In the genomic region with DNA sequence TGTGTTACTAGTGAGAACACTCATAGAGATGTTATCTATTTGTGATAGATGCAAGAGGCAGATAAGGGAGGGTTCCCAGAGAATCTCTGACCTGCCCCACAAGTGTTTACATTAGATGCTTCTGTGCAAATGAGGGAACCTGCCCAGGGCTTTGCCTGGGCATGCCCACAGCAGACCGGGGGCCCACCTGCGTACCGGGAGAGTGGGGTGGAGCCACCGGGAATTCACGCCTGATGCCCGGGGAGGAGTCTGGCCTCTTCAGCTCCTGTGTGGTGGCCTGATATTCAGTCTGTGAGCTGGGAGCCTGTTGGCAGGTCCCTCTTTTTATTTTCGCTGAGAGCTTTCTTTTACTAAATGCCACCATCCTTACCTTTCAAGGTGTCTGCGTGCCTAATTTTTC, we compare ENCODE assay signal across 1 cellular context.
TF ChIP-seq lines count a peak whose summit lies in the region.

No MANE protein-coding gene starts in this region.

TF ChIP-seq in HepG2, 621 proteins besides CTCF, POLR2A, EP300 and RAD21 (continued from another document and continues in another):
- TF ChIP-seq NFAT5 (CRISPR knock-in tag; IDR thresholded peaks at IDR 0.05) (no peak), HIVEP1 (CRISPR knock-in tag; IDR thresholded peaks at IDR 0.05) (no peak), ZNF256 (CRISPR knock-in tag; conservative IDR thresholded peaks at IDR 0.05) (no peak), ZNF646 (CRISPR knock-in tag; IDR thresholded peaks at IDR 0.05) (no peak), ZNF547 (CRISPR knock-in tag; IDR thresholded peaks at IDR 0.05) (peak; percentile 57; the same call in 1 of the 2 replicates), SATB2 (CRISPR knock-in tag; IDR thresholded peaks at IDR 0.05) (no peak), ZBTB20 (CRISPR knock-in tag; IDR thresholded peaks at IDR 0.05; ENCODE audit: borderline replicate concordance, low read depth) (no peak), ZNF570 (CRISPR knock-in tag; IDR thresholded peaks at IDR 0.05; ENCODE audit: borderline replicate concordance) (no peak), FOXA1 (IDR thresholded peaks at IDR 0.05) (no peak), FOXA1 (CRISPR knock-in tag; IDR thresholded peaks at IDR 0.05) (peak; percentile 72), ZNF773 (CRISPR knock-in tag; IDR thresholded peaks at IDR 0.05; ENCODE audit: borderline replicate concordance) (no peak), ZNF672 (CRISPR knock-in tag; IDR thresholded peaks at IDR 0.05) (no peak), CCDC6 (CRISPR knock-in tag; IDR thresholded peaks at IDR 0.05) (no peak), TGIF2 (CRISPR knock-in tag; IDR thresholded peaks at IDR 0.05) (no peak), LBX2 (CRISPR knock-in tag; IDR thresholded peaks at IDR 0.05; ENCODE audit: borderline replicate concordance) (no peak), SSRP1 (CRISPR knock-in tag; IDR thresholded peaks at IDR 0.05) (no peak), ARNTL (CRISPR knock-in tag; IDR thresholded peaks at IDR 0.05) (no peak), POLR2AphosphoS2 (IDR thresholded peaks at IDR 0.05; ENCODE audit: low read depth, low read length) (no peak), FOXK1 (CRISPR knock-in tag; IDR thresholded peaks at IDR 0.05; ENCODE audit: borderline replicate concordance, low read depth) (peak; percentile 68), PBX3 (CRISPR knock-in tag; IDR thresholded peaks at IDR 0.05; ENCODE audit: borderline replicate concordance) (no peak), NR2F1 (CRISPR knock-in tag; IDR thresholded peaks at IDR 0.05) (no peak), JDP2 (CRISPR knock-in tag; IDR thresholded peaks at IDR 0.05; ENCODE audit: borderline replicate concordance) (no peak), BRD4 (CRISPR knock-in tag; IDR thresholded peaks at IDR 0.05) (no peak), FIP1L1 (IDR thresholded peaks at IDR 0.05; ENCODE audit: borderline replicate concordance, insufficient read depth, low read depth, low read length) (no peak), AKAP8 (CRISPR knock-in tag; IDR thresholded peaks at IDR 0.05) (no peak), ZKSCAN8 (CRISPR knock-in tag; IDR thresholded peaks at IDR 0.05; ENCODE audit: borderline replicate concordance) (no peak), ZNF24 (IDR thresholded peaks at IDR 0.05) (no peak), FLYWCH1 (CRISPR knock-in tag; IDR thresholded peaks at IDR 0.05) (no peak), ZNF713 (CRISPR knock-in tag; IDR thresholded peaks at IDR 0.05) (no peak), NR2C2 (CRISPR knock-in tag; IDR thresholded peaks at IDR 0.05; ENCODE audit: borderline replicate concordance) (no peak), STAG1 (CRISPR knock-in tag; IDR thresholded peaks at IDR 0.05) (no peak), EZH2 (conservative IDR thresholded peaks at IDR 0.05; ENCODE audit: low read depth, low read length) (no peak), ZNF335 (CRISPR knock-in tag; IDR thresholded peaks at IDR 0.05) (peak; percentile 66; the same call in 1 of the 2 replicates)
- TF ChIP-seq, protein P1, sequence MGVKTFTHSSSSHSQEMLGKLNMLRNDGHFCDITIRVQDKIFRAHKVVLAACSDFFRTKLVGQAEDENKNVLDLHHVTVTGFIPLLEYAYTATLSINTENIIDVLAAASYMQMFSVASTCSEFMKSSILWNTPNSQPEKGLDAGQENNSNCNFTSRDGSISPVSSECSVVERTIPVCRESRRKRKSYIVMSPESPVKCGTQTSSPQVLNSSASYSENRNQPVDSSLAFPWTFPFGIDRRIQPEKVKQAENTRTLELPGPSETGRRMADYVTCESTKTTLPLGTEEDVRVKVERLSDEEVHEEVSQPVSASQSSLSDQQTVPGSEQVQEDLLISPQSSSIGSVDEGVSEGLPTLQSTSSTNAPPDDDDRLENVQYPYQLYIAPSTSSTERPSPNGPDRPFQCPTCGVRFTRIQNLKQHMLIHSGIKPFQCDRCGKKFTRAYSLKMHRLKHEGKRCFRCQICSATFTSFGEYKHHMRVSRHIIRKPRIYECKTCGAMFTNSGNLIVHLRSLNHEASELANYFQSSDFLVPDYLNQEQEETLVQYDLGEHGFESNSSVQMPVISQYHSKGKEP (CRISPR knock-in tag; IDR thresholded peaks at IDR 0.05), result no peak
- TF ChIP-seq, protein P2, sequence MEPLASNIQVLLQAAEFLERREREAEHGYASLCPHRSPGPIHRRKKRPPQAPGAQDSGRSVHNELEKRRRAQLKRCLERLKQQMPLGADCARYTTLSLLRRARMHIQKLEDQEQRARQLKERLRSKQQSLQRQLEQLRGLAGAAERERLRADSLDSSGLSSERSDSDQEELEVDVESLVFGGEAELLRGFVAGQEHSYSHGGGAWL (CRISPR knock-in tag; IDR thresholded peaks at IDR 0.05), result 0 out of 2 replicates have a peak, but pooled peaks have one; percentile 44
- TF ChIP-seq, protein P3, sequence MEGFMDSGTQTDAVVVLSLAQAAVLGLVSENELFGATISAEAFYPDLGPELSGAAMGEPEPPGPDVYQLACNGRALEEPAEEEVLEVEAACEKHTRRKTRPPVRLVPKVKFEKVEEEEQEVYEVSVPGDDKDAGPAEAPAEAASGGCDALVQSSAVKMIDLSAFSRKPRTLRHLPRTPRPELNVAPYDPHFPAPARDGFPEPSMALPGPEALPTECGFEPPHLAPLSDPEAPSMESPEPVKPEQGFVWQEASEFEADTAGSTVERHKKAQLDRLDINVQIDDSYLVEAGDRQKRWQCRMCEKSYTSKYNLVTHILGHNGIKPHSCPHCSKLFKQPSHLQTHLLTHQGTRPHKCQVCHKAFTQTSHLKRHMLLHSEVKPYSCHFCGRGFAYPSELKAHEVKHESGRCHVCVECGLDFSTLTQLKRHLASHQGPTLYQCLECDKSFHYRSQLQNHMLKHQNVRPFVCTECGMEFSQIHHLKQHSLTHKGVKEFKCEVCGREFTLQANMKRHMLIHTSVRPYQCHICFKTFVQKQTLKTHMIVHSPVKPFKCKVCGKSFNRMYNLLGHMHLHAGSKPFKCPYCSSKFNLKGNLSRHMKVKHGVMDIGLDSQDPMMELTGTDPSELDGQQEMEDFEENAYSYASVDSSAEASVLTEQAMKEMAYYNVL (CRISPR knock-in tag; IDR thresholded peaks at IDR 0.05; ENCODE audit: borderline replicate concordance), result no peak
- TF ChIP-seq, protein P4, sequence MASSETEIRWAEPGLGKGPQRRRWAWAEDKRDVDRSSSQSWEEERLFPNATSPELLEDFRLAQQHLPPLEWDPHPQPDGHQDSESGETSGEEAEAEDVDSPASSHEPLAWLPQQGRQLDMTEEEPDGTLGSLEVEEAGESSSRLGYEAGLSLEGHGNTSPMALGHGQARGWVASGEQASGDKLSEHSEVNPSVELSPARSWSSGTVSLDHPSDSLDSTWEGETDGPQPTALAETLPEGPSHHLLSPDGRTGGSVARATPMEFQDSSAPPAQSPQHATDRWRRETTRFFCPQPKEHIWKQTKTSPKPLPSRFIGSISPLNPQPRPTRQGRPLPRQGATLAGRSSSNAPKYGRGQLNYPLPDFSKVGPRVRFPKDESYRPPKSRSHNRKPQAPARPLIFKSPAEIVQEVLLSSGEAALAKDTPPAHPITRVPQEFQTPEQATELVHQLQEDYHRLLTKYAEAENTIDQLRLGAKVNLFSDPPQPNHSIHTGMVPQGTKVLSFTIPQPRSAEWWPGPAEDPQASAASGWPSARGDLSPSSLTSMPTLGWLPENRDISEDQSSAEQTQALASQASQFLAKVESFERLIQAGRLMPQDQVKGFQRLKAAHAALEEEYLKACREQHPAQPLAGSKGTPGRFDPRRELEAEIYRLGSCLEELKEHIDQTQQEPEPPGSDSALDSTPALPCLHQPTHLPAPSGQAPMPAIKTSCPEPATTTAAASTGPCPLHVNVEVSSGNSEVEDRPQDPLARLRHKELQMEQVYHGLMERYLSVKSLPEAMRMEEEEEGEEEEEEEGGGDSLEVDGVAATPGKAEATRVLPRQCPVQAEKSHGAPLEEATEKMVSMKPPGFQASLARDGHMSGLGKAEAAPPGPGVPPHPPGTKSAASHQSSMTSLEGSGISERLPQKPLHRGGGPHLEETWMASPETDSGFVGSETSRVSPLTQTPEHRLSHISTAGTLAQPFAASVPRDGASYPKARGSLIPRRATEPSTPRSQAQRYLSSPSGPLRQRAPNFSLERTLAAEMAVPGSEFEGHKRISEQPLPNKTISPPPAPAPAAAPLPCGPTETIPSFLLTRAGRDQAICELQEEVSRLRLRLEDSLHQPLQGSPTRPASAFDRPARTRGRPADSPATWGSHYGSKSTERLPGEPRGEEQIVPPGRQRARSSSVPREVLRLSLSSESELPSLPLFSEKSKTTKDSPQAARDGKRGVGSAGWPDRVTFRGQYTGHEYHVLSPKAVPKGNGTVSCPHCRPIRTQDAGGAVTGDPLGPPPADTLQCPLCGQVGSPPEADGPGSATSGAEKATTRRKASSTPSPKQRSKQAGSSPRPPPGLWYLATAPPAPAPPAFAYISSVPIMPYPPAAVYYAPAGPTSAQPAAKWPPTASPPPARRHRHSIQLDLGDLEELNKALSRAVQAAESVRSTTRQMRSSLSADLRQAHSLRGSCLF (CRISPR knock-in tag; IDR thresholded peaks at IDR 0.05; ENCODE audit: borderline replicate concordance), result no peak
